Comparison of ENCODE assay signal across 8 cellular contexts in genomic region chr1:234725177-234726132, GRCh38.
DNase-seq lines count a peak whose midpoint lies in the region; ATAC-seq and TF ChIP-seq lines count a peak whose summit lies in the region.

No MANE protein-coding gene starts in this region.

- H3K79me2 ChIP-seq in OCI-LY1 (ENCODE audit: insufficient read depth, low read length) (no peaks in the 10 kb centered on the region), smooth muscle cell (ENCODE audit: low read depth) (no peaks in the 10 kb centered on the region)

- H3K27me3 ChIP-seq in OCI-LY1 (ENCODE audit: insufficient read depth, low read length) (no peaks in the 10 kb centered on the region), smooth muscle cell (ENCODE audit: low read depth) (no peaks in the 10 kb centered on the region)

- no peaks in the 10 kb centered on the region for H3K9me2 ChIP-seq in OCI-LY1 (ENCODE audit: low read depth, low read length)

- TF ChIP-seq CTCF in OCI-LY1 (IDR thresholded peaks at IDR 0.05; ENCODE audit: low read length) (no peak), smooth muscle cell (IDR thresholded peaks at IDR 0.05; ENCODE audit: borderline replicate concordance, insufficient read depth, poor library complexity, severe bottlenecking) (no peak)

- peak overlapping the region; percentile 48; the same call in 1 of the 2 replicates for H3K9ac ChIP-seq in OCI-LY1 (ENCODE audit: low read length)
- H3K9ac ChIP-seq in smooth muscle cell (ENCODE audit: low read depth) = peak overlapping the region; percentile 92

- peak; percentile 89 for DNase-seq in DMS79 treated with DMSO at 0.1 percent for 48 hours (lab: John Stamatoyannopoulos, UW)
- DNase-seq in activated naive CD4-positive, alpha-beta T cell treated with Interleukin-2 at 50 U/mL for 16 hours = peak; percentile 61
- peak; percentile 51 for DNase-seq in left ventricle myocardium superior
- DNase-seq in smooth muscle cell (lab: John Stamatoyannopoulos, UW; ENCODE audit: unreplicated experiment) = no peak

- peak overlapping the region; percentile 41 for H3K4me3 ChIP-seq in OCI-LY1 (ENCODE audit: low read depth, low read length, poor library complexity, severe bottlenecking)
- no peak overlapping the region for H3K4me3 ChIP-seq in smooth muscle cell

- H3K4me1 ChIP-seq in OCI-LY1 (ENCODE audit: insufficient read depth, low read length, severe bottlenecking) (peaks cover 73% of the 10 kb centered on the region), smooth muscle cell (ENCODE audit: low read depth) (peaks cover 51% of the 10 kb centered on the region)

- intact Hi-C loops in left ventricle myocardium superior (cut with micrococcal nuclease) = loop anchor here (10.0 kb wide), 1 partner anchor 349 kb away; no protein-coding TSS in a partner anchor

- H3K4me2 ChIP-seq in OCI-LY1 (ENCODE audit: low read length) = peak overlapping the region; percentile 75
- peak overlapping the region; percentile 70 for H3K4me2 ChIP-seq in smooth muscle cell

- H4K20me1 ChIP-seq in OCI-LY1 (ENCODE audit: insufficient read depth, low read length) = no peaks in the 10 kb centered on the region
- no peaks in the 10 kb centered on the region for H4K20me1 ChIP-seq in smooth muscle cell (ENCODE audit: low read depth)

- H3F3A ChIP-seq in OCI-LY1 (ENCODE audit: insufficient read depth, low read length) = no peaks in the 10 kb centered on the region
- peaks cover 64% of the 10 kb centered on the region for H3F3A ChIP-seq in smooth muscle cell (ENCODE audit: low read depth)

- peak; percentile 2 for ATAC-seq in left ventricle myocardium superior
- no peak for ATAC-seq in GM19397 (IDR thresholded peaks at IDR 0.05; ENCODE audit: unreplicated experiment)
- ATAC-seq in GM21447 (IDR thresholded peaks at IDR 0.05; ENCODE audit: unreplicated experiment) = no peak
- no peak for ATAC-seq in HG02938 (IDR thresholded peaks at IDR 0.05; ENCODE audit: unreplicated experiment)

- no peaks in the 10 kb centered on the region for H3K36me3 ChIP-seq in OCI-LY1 (ENCODE audit: insufficient read depth, low read length)
- H3K36me3 ChIP-seq in smooth muscle cell (ENCODE audit: low read depth) = no peaks in the 10 kb centered on the region

- H2AFZ ChIP-seq in OCI-LY1 (ENCODE audit: low read length) = no peak overlapping the region
- H2AFZ ChIP-seq in smooth muscle cell (ENCODE audit: low read depth) = no peak overlapping the region

- no peaks in the 10 kb centered on the region for H3K9me3 ChIP-seq in OCI-LY1 (ENCODE audit: low read length)
- no peaks in the 10 kb centered on the region for H3K9me3 ChIP-seq in smooth muscle cell (replicated peaks; ENCODE audit: low read depth)

- WGBS in smooth muscle cell (ENCODE audit: low lambda C conversion rate) = 72% methylated on average over 12 of the region's 12 CpGs

- peak overlapping the region; percentile 96 for H3K27ac ChIP-seq in OCI-LY1 (ENCODE audit: low read depth, low read length, poor library complexity, severe bottlenecking)
- peak overlapping the region; percentile 98 for H3K27ac ChIP-seq in smooth muscle cell (ENCODE audit: low read depth)
